ENCODE assay signal across 19 cellular contexts in genomic region chr14:75289840-75290388, GRCh38.
"Had no signal": no experiment of that assay in that cellular context is flagged by ENCODE, and none has a peak within 500 bp of the region (broad histone marks: within the 10 kb centered on the region; RNA-seq: fewer than 3 reads in every experiment).

No MANE protein-coding gene starts in this region.

- DNase-seq: activated CD4-positive, alpha-beta T cell treated with anti-CD3 and anti-CD28 coated beads, Interleukin-2, amount 50 U/mL, for 48 hours; activated effector memory CD4-positive, alpha-beta T cell treated with anti-CD3 and anti-CD28 coated beads, Interleukin-2, amount 50 U/mL, for 16 hours; activated T-cell treated with anti-CD3 and anti-CD28 coated beads, Interleukin-2, amount 50 U/mL, for 4 hours; anterior cingulate cortex; brain microvascular endothelial cell; cortex of kidney; effector CD8-positive, alpha-beta T cell; heart right ventricle; left cardiac atrium; lower lobe of right lung; midbrain; stimulated activated CD4-positive, alpha-beta T cell treated with anti-CD3 and anti-CD28 coated beads, Interleukin-2, amount 100 ng/mL, for 48 hours; stimulated activated naive B cell treated with anti-CD40 and anti-IgM and Interleukin-4, amounts not matched to agents 10 μg/mL and 1 μg/mL and 100 μg/mL, for 72 hours; T-helper 9 cell had no signal

- H3K36me3 ChIP-seq: brain microvascular endothelial cell, heart right ventricle, lower lobe of right lung, neutrophil, tibial artery, vagina had no signal

- H3K9me3 ChIP-seq: heart right ventricle, lower lobe of right lung, neutrophil, tibial artery, vagina had no signal

- H3K27ac ChIP-seq: brain microvascular endothelial cell, heart right ventricle, lower lobe of right lung, neutrophil, tibial artery, vagina had no signal

- H3K27me3 Mint-ChIP-seq: activated naive CD8-positive, alpha-beta T cell had no signal

- H3K36me3 Mint-ChIP-seq: activated naive CD8-positive, alpha-beta T cell; stimulated activated naive B cell treated with anti-CD40 and anti-IgM and Interleukin-4, amounts not matched to agents 10 μg/mL and 1 μg/mL and 100 μg/mL, for 72 hours had no signal

- H3K27ac Mint-ChIP-seq: activated naive CD8-positive, alpha-beta T cell had no signal

- H3K4me1 Mint-ChIP-seq: central memory CD8-positive, alpha-beta T cell had no signal

- H3K27me3 ChIP-seq: brain microvascular endothelial cell, heart right ventricle, neutrophil, tibial artery, vagina had no signal

- H3K4me3 ChIP-seq: heart right ventricle, lower lobe of right lung, tibial artery, vagina had no signal

- ATAC-seq: activated T-cell treated with anti-CD3 and anti-CD28 coated beads, Interleukin-2, amount 50 U/mL, for 4 hours; heart right ventricle; left cardiac atrium; lower lobe of right lung; stimulated activated naive B cell treated with anti-CD40 and anti-IgM and Interleukin-4, amounts not matched to agents 10 μg/mL and 1 μg/mL and 100 μg/mL, for 72 hours had no signal

- H3K4me3 Mint-ChIP-seq: activated naive CD8-positive, alpha-beta T cell; activated T-cell treated with anti-CD3 and anti-CD28 coated beads, Interleukin-2, amount 50 U/mL, for 4 hours; central memory CD8-positive, alpha-beta T cell; stimulated activated naive B cell treated with anti-CD40 and anti-IgM and Interleukin-4, amounts not matched to agents 10 μg/mL and 1 μg/mL and 100 μg/mL, for 72 hours had no signal

- H3K9me3 Mint-ChIP-seq: activated T-cell treated with anti-CD3 and anti-CD28 coated beads, Interleukin-2, amount 50 U/mL, for 4 hours; central memory CD8-positive, alpha-beta T cell; stimulated activated naive B cell treated with anti-CD40 and anti-IgM and Interleukin-4, amounts not matched to agents 10 μg/mL and 1 μg/mL and 100 μg/mL, for 72 hours had no signal
